ENCODE assay signal across 15 cellular contexts in the genomic region with DNA sequence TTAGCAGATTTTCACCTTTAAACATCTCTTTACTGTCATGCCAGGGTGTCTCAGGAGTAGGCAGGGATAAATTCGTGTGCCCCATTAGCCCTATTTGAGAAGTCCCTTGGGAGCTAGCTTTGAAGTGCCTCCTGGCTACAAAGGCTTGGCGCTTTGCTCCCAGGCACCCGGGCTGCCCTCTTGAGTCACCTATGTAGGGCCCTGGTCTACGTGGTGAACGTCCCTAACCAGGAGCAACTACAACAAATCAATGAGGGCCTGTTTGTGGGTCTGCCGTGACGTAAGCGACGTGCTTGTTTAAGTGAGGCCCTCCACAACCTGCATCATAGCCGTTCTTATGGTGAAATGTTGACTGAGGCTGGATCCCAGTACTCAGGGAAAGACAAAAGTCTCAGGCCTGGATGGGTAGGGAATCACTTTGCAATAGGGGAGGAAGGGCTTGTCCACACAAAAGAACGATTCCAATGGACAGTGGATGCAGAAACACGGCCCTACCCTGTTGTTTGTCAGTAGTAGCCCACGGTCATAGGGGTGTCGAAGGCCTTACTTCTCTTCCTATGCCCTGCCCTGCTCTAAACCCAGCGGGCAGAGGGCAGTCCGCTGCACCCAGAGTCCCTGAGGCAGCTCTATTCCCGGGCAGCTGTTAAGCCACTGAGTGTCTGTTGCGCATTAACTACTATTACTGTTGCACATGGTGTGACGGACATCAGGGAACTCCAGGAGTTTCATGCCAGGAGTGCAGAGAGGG.
"Had no signal": no experiment of that assay in that cellular context is flagged by ENCODE, and none has a peak within 500 bp of the region (broad histone marks: within the 10 kb centered on the region; RNA-seq: fewer than 3 reads in every experiment).

No MANE protein-coding gene starts in this region.

- H3K36me3 ChIP-seq: adrenal gland, left lung had no signal

- DNase-seq: activated CD4-positive, alpha-beta T cell treated with anti-CD3 and anti-CD28 coated beads, Interleukin-2, amount 50 U/mL, for 1 hour; activated naive CD4-positive, alpha-beta T cell treated with anti-CD3 and anti-CD28 coated beads, Interleukin-2, amount 50 U/mL, for 16 hours; activated T-cell treated with anti-CD3 and anti-CD28 coated beads for 4 hours; central memory CD4-positive, alpha-beta T cell; cortex of kidney; effector CD8-positive, alpha-beta T cell; foreskin melanocyte; left lung; occipital lobe; psoas muscle; stimulated activated CD4-positive, alpha-beta T cell treated with anti-CD3 and anti-CD28 coated beads, Interleukin-12 subunit alpha, Interleukin-12 subunit beta, amount 100 ng/mL, for 4 hours; testis had no signal

- H3K4me3 ChIP-seq: adrenal gland, left lung, psoas muscle, testis had no signal

- H3K27me3 ChIP-seq: adrenal gland, testis had no signal

- H3K9me3 ChIP-seq: adrenal gland, left lung, psoas muscle, testis had no signal

- ATAC-seq: activated T-helper 17 cell treated with anti-CD3 and anti-CD28 coated beads, Interleukin-2, amount 50 U/mL, for 72 hours; left lung; psoas muscle; sciatic nerve had no signal

- H3K27ac ChIP-seq: adrenal gland, left lung, psoas muscle, testis had no signal
